ENCODE assay signal across 16 cellular contexts in the genomic region with DNA sequence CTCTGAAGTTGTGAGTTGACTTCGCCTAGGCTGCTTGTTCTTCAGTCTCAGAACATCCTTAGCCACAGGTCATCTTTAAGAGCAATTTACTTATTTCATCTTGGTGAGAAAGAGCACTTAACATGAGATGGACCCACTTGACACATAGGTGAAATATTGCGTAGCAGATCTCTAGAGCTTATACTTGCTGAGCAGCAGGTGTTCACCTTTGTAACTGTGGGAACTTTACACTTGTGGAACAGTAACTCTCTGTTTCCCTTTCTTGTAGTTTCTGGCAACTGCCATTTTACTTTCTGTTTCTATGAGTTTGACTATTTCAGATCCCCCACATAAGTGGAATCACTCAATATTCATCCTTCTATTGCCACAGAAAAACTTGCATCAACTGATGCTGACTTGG.
DNase-seq lines count a peak whose midpoint lies in the region; ATAC-seq, FAIRE-seq and TF ChIP-seq lines count a peak whose summit lies in the region.
"Had no signal": no experiment of that assay in that cellular context is flagged by ENCODE, and none has a peak within 500 bp of the region (broad histone marks: within the 10 kb centered on the region; RNA-seq: fewer than 3 reads in every experiment).

No MANE protein-coding gene starts in this region.

- H3K27me3 Mint-ChIP-seq in progenitor cell of endocrine pancreas: peaks cover 3% of the 10 kb centered on the region

- H3K27ac ChIP-seq in HepG2 (ENCODE audit: extremely low read length, insufficient read depth, low read length) (no peak overlapping the region), right lobe of liver (no peak overlapping the region), psoas muscle (no peak overlapping the region), WERI-Rb-1 (no peak overlapping the region)
- H3K27ac ChIP-seq: transverse colon had no signal

- no peak overlapping the region for H3K27ac Mint-ChIP-seq in progenitor cell of endocrine pancreas
- H3K27ac Mint-ChIP-seq: WTC11 had no signal

- no peaks in the 10 kb centered on the region for H3K36me3 Mint-ChIP-seq in progenitor cell of endocrine pancreas (ENCODE audit: insufficient read depth)
- H3K36me3 Mint-ChIP-seq: WTC11 had no signal

- 13% methylated on average over 2 of the region's 2 CpGs for WGBS in HepG2 (ENCODE audit: low lambda C conversion rate)
- 92% methylated on average over 2 of the region's 2 CpGs for WGBS in right lobe of liver (ENCODE audit: insufficient coverage, low coverage, low lambda C conversion rate, missing lambda C conversion rate)
- 90 to 96% (median 92%) methylated on average over 2 of the region's 2 CpGs for WGBS in psoas muscle, 3 donors

- H2AFZ ChIP-seq in HepG2 (ENCODE audit: low read length): no peak overlapping the region

- H3K4me1 Mint-ChIP-seq in progenitor cell of endocrine pancreas (ENCODE audit: low read depth): no peaks in the 10 kb centered on the region

- H3K4me3 ChIP-seq in HepG2 (replicated peaks in 1 of 3; ENCODE audit: insufficient read depth in 1 of 3, low read depth in 2 of 3, low read length in 3 of 3) (no peak overlapping the region), right lobe of liver (no peak overlapping the region), psoas muscle (no peak overlapping the region), mucosa of descending colon (no peak overlapping the region), WERI-Rb-1 (ENCODE audit: low read depth, low read length) (no peak overlapping the region)
- H3K4me3 ChIP-seq: transverse colon had no signal

- no peak for TF ChIP-seq EP300 in HepG2 (IDR thresholded peaks at IDR 0.05; ENCODE audit: low read depth in 2 of 2, low read length in 2 of 2)
- TF ChIP-seq EP300 in HepG2 (CRISPR knock-in tag; IDR thresholded peaks at IDR 0.05; ENCODE audit: borderline replicate concordance): no peak

- peak overlapping the region; percentile 10; the same call in 1 of the 2 replicates for H3K4me2 ChIP-seq in HepG2 (ENCODE audit: low read depth, low read length)

- H3K9me3 Mint-ChIP-seq in progenitor cell of endocrine pancreas (ENCODE audit: low read depth): no peaks in the 10 kb centered on the region
- H3K9me3 Mint-ChIP-seq: WTC11 had no signal

- CTCF ChIA-PET in HepG2 (lab: Yijun Ruan, JAX; ENCODE audit: low intra/inter-chr PET ratio, low total read pairs): no interaction called here

- no peaks in the 10 kb centered on the region; a peak in 1 of 5 replicates for H3K27me3 ChIP-seq in HepG2 (ENCODE audit: control insufficient read depth in 1 of 2, insufficient read depth in 2 of 2, low read length in 2 of 2)
- H3K27me3 ChIP-seq in right lobe of liver: no peaks in the 10 kb centered on the region
- H3K27me3 ChIP-seq in psoas muscle (ENCODE audit: insufficient read depth in 3 of 3, low read length in 2 of 3): no peaks in the 10 kb centered on the region
- H3K27me3 ChIP-seq in WERI-Rb-1 (ENCODE audit: insufficient read depth, low read depth, severe bottlenecking): no peaks in the 10 kb centered on the region

- POLR2A ChIA-PET in HepG2 (lab: Yijun Ruan, JAX): no interaction called here

- H4K20me1 ChIP-seq in HepG2 (ENCODE audit: insufficient read depth, low read length): no peaks in the 10 kb centered on the region

- DNase-seq in HepG2 (ENCODE audit: low spot score) (no peak), right lobe of liver (no peak), psoas muscle (no peak), mucosa of descending colon (no peak), WERI-Rb-1 (no peak), progenitor cell of endocrine pancreas (ENCODE audit: low spot score, unreplicated experiment) (no peak)
- DNase-seq: activated effector memory CD4-positive, alpha-beta T cell treated with Interleukin-2 at 50 U/mL for 16 hours; central memory CD4-positive, alpha-beta T cell; foreskin fibroblast; MV-4-11; transverse colon had no signal

- H3K36me3 ChIP-seq in HepG2 (replicated peaks in 1 of 2; ENCODE audit: control insufficient read depth in 1 of 2, insufficient read depth in 2 of 2, low read length in 2 of 2) (no peaks in the 10 kb centered on the region), right lobe of liver (no peaks in the 10 kb centered on the region), psoas muscle (ENCODE audit: insufficient read depth in 1 of 2, low read depth in 1 of 2) (no peaks in the 10 kb centered on the region), mucosa of descending colon (ENCODE audit: low read depth) (no peaks in the 10 kb centered on the region), WERI-Rb-1 (no peaks in the 10 kb centered on the region)
- H3K36me3 ChIP-seq: transverse colon had no signal

- H3K9ac ChIP-seq in HepG2 (ENCODE audit: insufficient read depth, low read depth, low read length): no peak overlapping the region

- ATAC-seq in HepG2 (no peak), right lobe of liver (no peak), GM21786 (IDR thresholded peaks at IDR 0.05; ENCODE audit: unreplicated experiment) (peak; percentile 98), HG03196 (IDR thresholded peaks at IDR 0.05; ENCODE audit: unreplicated experiment) (peak; percentile 97), psoas muscle (no peak), mucosa of descending colon (no peak)
- ATAC-seq: WTC11 had no signal

- no peak for TF ChIP-seq CTCF in HepG2 (CRISPR knock-in tag; IDR thresholded peaks at IDR 0.05)
- no peak for TF ChIP-seq CTCF in right lobe of liver (IDR thresholded peaks at IDR 0.05)
- no peak for TF ChIP-seq CTCF in psoas muscle (IDR thresholded peaks at IDR 0.05)
- TF ChIP-seq CTCF in mucosa of descending colon (IDR thresholded peaks at IDR 0.05): no peak
- TF ChIP-seq CTCF in WERI-Rb-1 (IDR thresholded peaks at IDR 0.05; ENCODE audit: low read depth, low read length): no peak
- TF ChIP-seq CTCF in progenitor cell of endocrine pancreas (IDR thresholded peaks at IDR 0.05; ENCODE audit: unreplicated experiment): no peak

- TF ChIP-seq POLR2A in HepG2 (IDR thresholded peaks at IDR 0.05; ENCODE audit: insufficient read depth in 1 of 2, low read depth in 2 of 2, low read length in 2 of 2): no peak
- no peak for TF ChIP-seq POLR2A in right lobe of liver (IDR thresholded peaks at IDR 0.05)

- no peaks in the 10 kb centered on the region for H3K9me3 ChIP-seq in HepG2 (ENCODE audit: low read length)
- no peaks in the 10 kb centered on the region for H3K9me3 ChIP-seq in right lobe of liver
- H3K9me3 ChIP-seq in psoas muscle: no peaks in the 10 kb centered on the region
- no peaks in the 10 kb centered on the region for H3K9me3 ChIP-seq in mucosa of descending colon
- no peaks in the 10 kb centered on the region for H3K9me3 ChIP-seq in WERI-Rb-1 (ENCODE audit: severe bottlenecking)
- H3K9me3 ChIP-seq: transverse colon had no signal

- no peak overlapping the region for H3K4me3 Mint-ChIP-seq in progenitor cell of endocrine pancreas (ENCODE audit: low read depth)
- H3K4me3 Mint-ChIP-seq: WTC11 had no signal

- in situ Hi-C loops in HepG2 (cut with HindIII; ENCODE audit: extremely low pct_ligation_motif_present, low pct_unique_long_range_greater_than_20kb): no loop called here

- H3K4me1 ChIP-seq in HepG2 (ENCODE audit: insufficient read depth, low read length) (peaks cover 36% of the 10 kb centered on the region), right lobe of liver (no peaks in the 10 kb centered on the region), psoas muscle (no peaks in the 10 kb centered on the region), mucosa of descending colon (ENCODE audit: low read depth) (no peaks in the 10 kb centered on the region)
- H3K4me1 ChIP-seq: transverse colon had no signal

- BruUV-seq in HepG2 (replicated peaks; lab: Mats Ljungman, UMichigan): no TSS peak

- intact Hi-C loops in HepG2 (cut with micrococcal nuclease; ENCODE audit: unreplicated experiment) (no loop called here), right lobe of liver (cut with DNase I) (no loop called here), psoas muscle (cut with DNase I) (no loop called here), mucosa of descending colon (cut with DNase I, micrococcal nuclease) (no loop called here)

- no peaks in the 10 kb centered on the region for H3K79me2 ChIP-seq in HepG2 (ENCODE audit: insufficient read depth, low read length)

- FAIRE-seq in HepG2 (lab: Jason Lieb, UNC): no peak
- FAIRE-seq: A204.1, RCC 7860 had no signal

- TF ChIP-seq RAD21 in HepG2 (CRISPR knock-in tag; IDR thresholded peaks at IDR 0.05): no peak

TF ChIP-seq in HepG2, 621 proteins besides CTCF, POLR2A, EP300 and RAD21 (continues in another document):
- TF ChIP-seq ZNF264 (CRISPR knock-in tag; IDR thresholded peaks at IDR 0.05) (no peak), AFF4 (CRISPR knock-in tag; IDR thresholded peaks at IDR 0.05) (no peak), SOX13 (IDR thresholded peaks at IDR 0.05) (no peak), SOX13 (CRISPR knock-in tag; conservative IDR thresholded peaks at IDR 0.05 in 1 of 2, IDR thresholded peaks at IDR 0.05 in 1 of 2) (no peak)
- TF ChIP-seq, protein P1, sequence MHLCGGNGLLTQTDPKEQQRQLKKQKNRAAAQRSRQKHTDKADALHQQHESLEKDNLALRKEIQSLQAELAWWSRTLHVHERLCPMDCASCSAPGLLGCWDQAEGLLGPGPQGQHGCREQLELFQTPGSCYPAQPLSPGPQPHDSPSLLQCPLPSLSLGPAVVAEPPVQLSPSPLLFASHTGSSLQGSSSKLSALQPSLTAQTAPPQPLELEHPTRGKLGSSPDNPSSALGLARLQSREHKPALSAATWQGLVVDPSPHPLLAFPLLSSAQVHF (CRISPR knock-in tag; IDR thresholded peaks at IDR 0.05): no peak

Comparison
In these comparisons a context has a peak if more than half of its experiments do, and no peak if none do; other contexts are left out.
1. ATAC-seq: peak in GM21786 (single experiment) and HG03196 (single experiment); none in HepG2 (single experiment), right lobe of liver (0 of 4), psoas muscle (0 of 4) and mucosa of descending colon (single experiment).